1 cellular context compared by ENCODE assay signal in the genomic region with DNA sequence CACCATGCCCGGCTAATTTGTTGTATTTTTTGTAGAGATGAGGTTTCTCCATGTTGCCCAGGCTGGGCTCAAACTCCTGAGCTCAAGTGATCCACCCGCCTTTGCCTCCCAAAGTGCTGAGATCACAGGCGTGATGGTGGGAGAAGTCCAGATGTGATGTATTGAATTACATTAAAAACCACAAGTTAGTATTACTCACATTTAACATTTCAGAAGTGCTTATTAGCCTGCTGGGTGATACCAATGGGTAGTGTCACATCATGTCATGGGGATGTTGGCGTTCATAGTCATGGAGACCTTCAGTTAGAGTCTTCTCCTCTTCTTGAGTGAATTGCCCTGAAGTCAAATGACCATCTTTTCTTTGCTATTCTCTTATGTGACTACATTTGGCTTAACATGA.
TF ChIP-seq lines count a peak whose summit lies in the region.

No MANE protein-coding gene starts in this region.

TF ChIP-seq in IMR-90, 13 proteins besides CTCF, POLR2A, EP300 and RAD21:
- TF ChIP-seq MAFK (IDR thresholded peaks at IDR 0.05; ENCODE audit: low read depth, low read length) (no peak), RCOR1 (IDR thresholded peaks at IDR 0.05; ENCODE audit: insufficient replicate concordance, low read length) (no peak), RFX5 (IDR thresholded peaks at IDR 0.05; ENCODE audit: low read depth, low read length) (no peak), CHD1 (IDR thresholded peaks at IDR 0.05; ENCODE audit: low read depth, low read length) (no peak), CEBPB (IDR thresholded peaks at IDR 0.05; ENCODE audit: low read depth, low read length) (no peak), BHLHE40 (IDR thresholded peaks at IDR 0.05; ENCODE audit: low read depth, low read length) (no peak), FOS (IDR thresholded peaks at IDR 0.05; ENCODE audit: low read depth, low read length) (no peak), MAZ (IDR thresholded peaks at IDR 0.05; ENCODE audit: borderline replicate concordance, low read depth, low read length) (no peak), NFE2L2 (IDR thresholded peaks at IDR 0.05; ENCODE audit: low read depth, low read length) (no peak), MXI1 (IDR thresholded peaks at IDR 0.05; ENCODE audit: borderline replicate concordance, low read depth, low read length) (no peak), SMC3 (IDR thresholded peaks at IDR 0.05; ENCODE audit: low read depth, low read length) (no peak)
- TF ChIP-seq, protein P1, sequence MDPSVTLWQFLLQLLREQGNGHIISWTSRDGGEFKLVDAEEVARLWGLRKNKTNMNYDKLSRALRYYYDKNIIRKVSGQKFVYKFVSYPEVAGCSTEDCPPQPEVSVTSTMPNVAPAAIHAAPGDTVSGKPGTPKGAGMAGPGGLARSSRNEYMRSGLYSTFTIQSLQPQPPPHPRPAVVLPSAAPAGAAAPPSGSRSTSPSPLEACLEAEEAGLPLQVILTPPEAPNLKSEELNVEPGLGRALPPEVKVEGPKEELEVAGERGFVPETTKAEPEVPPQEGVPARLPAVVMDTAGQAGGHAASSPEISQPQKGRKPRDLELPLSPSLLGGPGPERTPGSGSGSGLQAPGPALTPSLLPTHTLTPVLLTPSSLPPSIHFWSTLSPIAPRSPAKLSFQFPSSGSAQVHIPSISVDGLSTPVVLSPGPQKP (IDR thresholded peaks at IDR 0.05; ENCODE audit: borderline replicate concordance, low read depth, low read length), result no peak
- TF ChIP-seq, protein P2, sequence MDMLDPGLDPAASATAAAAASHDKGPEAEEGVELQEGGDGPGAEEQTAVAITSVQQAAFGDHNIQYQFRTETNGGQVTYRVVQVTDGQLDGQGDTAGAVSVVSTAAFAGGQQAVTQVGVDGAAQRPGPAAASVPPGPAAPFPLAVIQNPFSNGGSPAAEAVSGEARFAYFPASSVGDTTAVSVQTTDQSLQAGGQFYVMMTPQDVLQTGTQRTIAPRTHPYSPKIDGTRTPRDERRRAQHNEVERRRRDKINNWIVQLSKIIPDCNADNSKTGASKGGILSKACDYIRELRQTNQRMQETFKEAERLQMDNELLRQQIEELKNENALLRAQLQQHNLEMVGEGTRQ (IDR thresholded peaks at IDR 0.05; ENCODE audit: low read depth, low read length), result no peak
